ENCODE assay signal across 18 cellular contexts in genomic region chr1:9249263-9249533, GRCh38. TPM values are rescaled to one million over a fixed set of nuclear protein-coding genes. Genes with fewer than 3 reads are reported as not detected.
DNase-seq lines count a peak whose midpoint lies in the region; ATAC-seq and TF ChIP-seq lines count a peak whose summit lies in the region.
"Had no signal": no experiment of that assay in that cellular context is flagged by ENCODE, and none has a peak within 500 bp of the region (broad histone marks: within the 10 kb centered on the region; RNA-seq: fewer than 3 reads in every experiment).

No MANE protein-coding gene starts in this region.

- peaks cover 49% of the 10 kb centered on the region for H4K20me1 ChIP-seq in neural progenitor cell (ENCODE audit: low read depth)

- H3K36me3 ChIP-seq in esophagus muscularis mucosa = peaks cover 0 to 53% (median 36%) of the 10 kb centered on the region in 4 donors
- no peaks in the 10 kb centered on the region for H3K36me3 ChIP-seq in neural progenitor cell
- peaks cover 0 to 51% (median 3%) of the 10 kb centered on the region in 3 donors for H3K36me3 ChIP-seq in tibial nerve
- peaks cover 34 to 68% of the 10 kb centered on the region in 2 experiments for H3K36me3 ChIP-seq in mesenchymal stem cell (ENCODE audit: control insufficient read depth in 1 of 2, insufficient read depth in 2 of 2, low read depth in 1 of 2, low read length in 2 of 2)

- H2BK15ac ChIP-seq in mesenchymal stem cell (ENCODE audit: low read depth, poor library complexity, severe bottlenecking) = no peak overlapping the region

- H3K27me3 ChIP-seq in esophagus muscularis mucosa (no peaks in the 10 kb centered on the region), neural progenitor cell (peaks cover under 1% of the 10 kb centered on the region), tibial nerve (no peaks in the 10 kb centered on the region), mesenchymal stem cell (ENCODE audit: control insufficient read depth in 1 of 2, insufficient read depth in 1 of 2, low read length in 2 of 2) (no peaks in the 10 kb centered on the region)

- no peak overlapping the region for H3K4ac ChIP-seq in mesenchymal stem cell (ENCODE audit: low read depth in 1 of 2, low read length in 2 of 2)

- H2BK12ac ChIP-seq in mesenchymal stem cell (ENCODE audit: low read length in 2 of 2) = no peak overlapping the region

- no peaks in the 10 kb centered on the region for H3K9me3 ChIP-seq in esophagus muscularis mucosa
- no peaks in the 10 kb centered on the region for H3K9me3 ChIP-seq in neural progenitor cell (ENCODE audit: low read depth)
- no peaks in the 10 kb centered on the region for H3K9me3 ChIP-seq in tibial nerve
- H3K9me3 ChIP-seq in mesenchymal stem cell (ENCODE audit: control insufficient read depth, low read length) = no peaks in the 10 kb centered on the region

- H2AFZ ChIP-seq in neural progenitor cell (replicated peaks) = no peak overlapping the region
- H2AFZ ChIP-seq in mesenchymal stem cell (ENCODE audit: low read depth, low read length) = no peak overlapping the region

- ATAC-seq in activated naive CD8-positive, alpha-beta T cell treated with anti-CD3 and anti-CD28 coated beads, Interleukin-2, amount 10 ng/mL, durations not matched to agents 7 days and 5 days (ENCODE audit: low read depth) = no peak
- no peak for ATAC-seq in activated naive CD8-positive, alpha-beta T cell treated with anti-CD3 and anti-CD28 coated beads, Interleukin-2, amount 50 U/mL, for 24 hours
- no peak for ATAC-seq in HG03521 (IDR thresholded peaks at IDR 0.05; ENCODE audit: unreplicated experiment)

- no peak for TF ChIP-seq CTCF in esophagus muscularis mucosa (IDR thresholded peaks at IDR 0.05)
- TF ChIP-seq CTCF in neural progenitor cell (IDR thresholded peaks at IDR 0.05) = no peak
- TF ChIP-seq CTCF in tibial nerve (IDR thresholded peaks at IDR 0.05) = no peak

- no peaks in the 10 kb centered on the region for H3K9me3 Mint-ChIP-seq in activated naive CD8-positive, alpha-beta T cell treated with anti-CD3 and anti-CD28 coated beads, Interleukin-2, amount 10 ng/mL, durations not matched to agents 7 days and 5 days
- no peaks in the 10 kb centered on the region for H3K9me3 Mint-ChIP-seq in activated naive CD8-positive, alpha-beta T cell treated with anti-CD3 and anti-CD28 coated beads, Interleukin-2, amount 50 U/mL, for 24 hours
- H3K9me3 Mint-ChIP-seq in neural progenitor cell = no peaks in the 10 kb centered on the region
- H3K9me3 Mint-ChIP-seq: activated naive CD8-positive, alpha-beta T cell treated with anti-CD3 and anti-CD28 coated beads for 36 hours; CD4-positive, alpha-beta T cell had no signal

- H3K79me2 ChIP-seq in neural progenitor cell (ENCODE audit: low read depth) = no peaks in the 10 kb centered on the region

- no peak for TF ChIP-seq EP300 in esophagus muscularis mucosa (IDR thresholded peaks at IDR 0.05)
- TF ChIP-seq EP300 in tibial nerve (IDR thresholded peaks at IDR 0.05) = no peak

- no peak overlapping the region for H3K4me3 ChIP-seq in esophagus muscularis mucosa
- H3K4me3 ChIP-seq in neural progenitor cell = no peak overlapping the region
- no peak overlapping the region for H3K4me3 ChIP-seq in tibial nerve
- H3K4me3 ChIP-seq in mesenchymal stem cell (ENCODE audit: insufficient read depth in 1 of 2, low read depth in 1 of 2, low read length in 2 of 2) = no peak overlapping the region

- H2BK5ac ChIP-seq in mesenchymal stem cell (ENCODE audit: low read depth, low read length, poor library complexity, severe bottlenecking) = no peak overlapping the region

- H2AK5ac ChIP-seq in mesenchymal stem cell (ENCODE audit: low read length, severe bottlenecking) = no peak overlapping the region

- TF ChIP-seq POLR2A in esophagus muscularis mucosa (IDR thresholded peaks at IDR 0.05; ENCODE audit: low read depth) = no peak
- TF ChIP-seq POLR2A in tibial nerve (IDR thresholded peaks at IDR 0.05) = no peak

- no peak overlapping the region for H2BK120ac ChIP-seq in mesenchymal stem cell (ENCODE audit: low read depth, low read length)

- H4K91ac ChIP-seq in mesenchymal stem cell (ENCODE audit: low read length) = no peak overlapping the region

- no peak overlapping the region for H3K9ac ChIP-seq in neural progenitor cell
- H3K9ac ChIP-seq in mesenchymal stem cell (ENCODE audit: low read length) = no peak overlapping the region

- H3K14ac ChIP-seq in mesenchymal stem cell (ENCODE audit: low read length in 2 of 2) = no peak overlapping the region

- intact Hi-C loops in esophagus muscularis mucosa (cut with DNase I) = no loop called here

- H3K79me1 ChIP-seq in mesenchymal stem cell (replicated peaks; ENCODE audit: low read length, poor library complexity, severe bottlenecking) = peaks cover 4% of the 10 kb centered on the region

- peak overlapping the region; percentile 65 to 75 (median 70) for H3K27ac ChIP-seq in esophagus muscularis mucosa (replicated peaks in 1 of 4)
- no peak overlapping the region for H3K27ac ChIP-seq in neural progenitor cell
- peak overlapping the region in 3 of 4 donors; percentile 60 to 76 (median 76) for H3K27ac ChIP-seq in tibial nerve
- no peak overlapping the region for H3K27ac ChIP-seq in mesenchymal stem cell (ENCODE audit: low read length, poor library complexity, severe bottlenecking)

- no peak for DNase-seq in activated naive CD8-positive, alpha-beta T cell treated with anti-CD3 and anti-CD28 coated beads, Interleukin-2, amount 10 ng/mL, durations not matched to agents 7 days and 5 days
- DNase-seq in activated naive CD8-positive, alpha-beta T cell treated with anti-CD3 and anti-CD28 coated beads, Interleukin-2, amount 50 U/mL, for 24 hours = no peak
- DNase-seq in esophagus muscularis mucosa (ENCODE audit: extremely low spot score) (no peak), neural progenitor cell (ENCODE audit: low spot score) (no peak), tibial nerve (ENCODE audit: low spot score in 2 of 2) (no peak), mesenchymal stem cell (no peak), MV-4-11 (lab: John Stamatoyannopoulos, UW) (no peak)
- DNase-seq: activated CD4-positive, alpha-beta T cell treated with anti-CD3 and anti-CD28 coated beads for 4 hours; activated naive CD8-positive, alpha-beta T cell treated with anti-CD3 and anti-CD28 coated beads for 36 hours; CD4-positive, alpha-beta T cell; erythroblast; KBM-7; left colon; NCI-H1417; SIG-M5; stimulated activated CD4-positive, alpha-beta T cell treated with anti-CD3 and anti-CD28 coated beads, Interleukin-12 subunit alpha, Interleukin-12 subunit beta, amount 100 ng/mL, for 4 hours; T-helper 9 cell had no signal

- H3K4me2 ChIP-seq in neural progenitor cell = peak overlapping the region; percentile 22
- no peak overlapping the region for H3K4me2 ChIP-seq in mesenchymal stem cell (ENCODE audit: low read length, poor library complexity, severe bottlenecking)

- POLR2A ChIA-PET in activated naive CD8-positive, alpha-beta T cell treated with anti-CD3 and anti-CD28 coated beads, Interleukin-2, amount 10 ng/mL, durations not matched to agents 7 days and 5 days (lab: Charles Lee) = no interaction called here

- H3K4me3 Mint-ChIP-seq in activated naive CD8-positive, alpha-beta T cell treated with anti-CD3 and anti-CD28 coated beads, Interleukin-2, amount 10 ng/mL, durations not matched to agents 7 days and 5 days = no peak overlapping the region
- no peak overlapping the region for H3K4me3 Mint-ChIP-seq in activated naive CD8-positive, alpha-beta T cell treated with anti-CD3 and anti-CD28 coated beads, Interleukin-2, amount 50 U/mL, for 24 hours
- peak overlapping the region; percentile 27 for H3K4me3 Mint-ChIP-seq in neural progenitor cell
- H3K4me3 Mint-ChIP-seq: activated naive CD8-positive, alpha-beta T cell treated with anti-CD3 and anti-CD28 coated beads for 36 hours; CD4-positive, alpha-beta T cell had no signal

- H3K4me1 ChIP-seq in esophagus muscularis mucosa = peaks cover 54 to 95% (median 74%) of the 10 kb centered on the region in 4 donors
- H3K4me1 ChIP-seq in neural progenitor cell = peaks cover 48% of the 10 kb centered on the region
- peaks cover 0 to 55% (median 15%) of the 10 kb centered on the region in 4 donors for H3K4me1 ChIP-seq in tibial nerve
- H3K4me1 ChIP-seq in mesenchymal stem cell (ENCODE audit: control insufficient read depth, insufficient read depth, low read depth, low read length) = peaks cover 38% of the 10 kb centered on the region

- H3K4me1 Mint-ChIP-seq in activated naive CD8-positive, alpha-beta T cell treated with anti-CD3 and anti-CD28 coated beads, Interleukin-2, amount 10 ng/mL, durations not matched to agents 7 days and 5 days = peaks cover 13% of the 10 kb centered on the region
- H3K4me1 Mint-ChIP-seq in activated naive CD8-positive, alpha-beta T cell treated with anti-CD3 and anti-CD28 coated beads, Interleukin-2, amount 50 U/mL, for 24 hours = peaks cover 8% of the 10 kb centered on the region
- peaks cover 52% of the 10 kb centered on the region for H3K4me1 Mint-ChIP-seq in neural progenitor cell

- peaks cover 39% of the 10 kb centered on the region for H3F3A ChIP-seq in neural progenitor cell (ENCODE audit: low read depth)

- H3K27me3 Mint-ChIP-seq in activated naive CD8-positive, alpha-beta T cell treated with anti-CD3 and anti-CD28 coated beads, Interleukin-2, amount 10 ng/mL, durations not matched to agents 7 days and 5 days = no peaks in the 10 kb centered on the region
- H3K27me3 Mint-ChIP-seq in activated naive CD8-positive, alpha-beta T cell treated with anti-CD3 and anti-CD28 coated beads, Interleukin-2, amount 50 U/mL, for 24 hours = no peaks in the 10 kb centered on the region
- peaks cover 15% of the 10 kb centered on the region for H3K27me3 Mint-ChIP-seq in neural progenitor cell (ENCODE audit: insufficient read depth, low read depth)
- H3K27me3 Mint-ChIP-seq: activated naive CD8-positive, alpha-beta T cell treated with anti-CD3 and anti-CD28 coated beads for 36 hours; CD4-positive, alpha-beta T cell had no signal

- WGBS in esophagus muscularis mucosa = 90% methylated on average over 3 of the region's 3 CpGs
- WGBS in tibial nerve, 2 donors = 79 to 90% methylated on average over 3 of the region's 3 CpGs
- 96% methylated on average over 3 of the region's 3 CpGs for WGBS in mesenchymal stem cell

- no peak overlapping the region for H3K23ac ChIP-seq in mesenchymal stem cell (ENCODE audit: low read length in 2 of 2)

- H3K18ac ChIP-seq in mesenchymal stem cell (ENCODE audit: low read depth in 1 of 2, low read length in 2 of 2) = no peak overlapping the region

- no peak overlapping the region for H4K8ac ChIP-seq in mesenchymal stem cell (ENCODE audit: low read length)

- H3K36me3 Mint-ChIP-seq in activated naive CD8-positive, alpha-beta T cell treated with anti-CD3 and anti-CD28 coated beads, Interleukin-2, amount 10 ng/mL, durations not matched to agents 7 days and 5 days = no peaks in the 10 kb centered on the region
- H3K36me3 Mint-ChIP-seq in activated naive CD8-positive, alpha-beta T cell treated with anti-CD3 and anti-CD28 coated beads, Interleukin-2, amount 50 U/mL, for 24 hours (ENCODE audit: low read depth) = peaks cover 2% of the 10 kb centered on the region
- H3K36me3 Mint-ChIP-seq in neural progenitor cell = peaks cover 19% of the 10 kb centered on the region
- H3K36me3 Mint-ChIP-seq: activated naive CD8-positive, alpha-beta T cell treated with anti-CD3 and anti-CD28 coated beads for 36 hours had no signal

- peak overlapping the region; percentile 17 for H3K27ac Mint-ChIP-seq in activated naive CD8-positive, alpha-beta T cell treated with anti-CD3 and anti-CD28 coated beads, Interleukin-2, amount 10 ng/mL, durations not matched to agents 7 days and 5 days
- H3K27ac Mint-ChIP-seq in activated naive CD8-positive, alpha-beta T cell treated with anti-CD3 and anti-CD28 coated beads, Interleukin-2, amount 50 U/mL, for 24 hours = no peak overlapping the region
- H3K27ac Mint-ChIP-seq in neural progenitor cell = no peak overlapping the region
- H3K27ac Mint-ChIP-seq: activated naive CD8-positive, alpha-beta T cell treated with anti-CD3 and anti-CD28 coated beads for 36 hours; CD4-positive, alpha-beta T cell had no signal

RNA-seq across cellular contexts. Expression of gene H6PD, which starts 14.6 kb away (rescaled TPM):
- total RNA-seq in activated naive CD8-positive, alpha-beta T cell treated with anti-CD3 and anti-CD28 coated beads, Interleukin-2, amount 10 ng/mL, durations not matched to agents 7 days and 5 days = 10 to 100 TPM; 15.3 to 15.9 TPM
- total RNA-seq in esophagus muscularis mucosa = 10 to 100 TPM; 31.1 to 54.4 (median 38.4) TPM
- total RNA-seq in neural progenitor cell (ENCODE audit: low replicate concordance) = 6.0 and 15.2 TPM in 2 replicates
- 10 to 100 TPM; 53.1 to 88.6 (median 72.7) TPM for total RNA-seq in tibial nerve
- polyA plus RNA-seq in mesenchymal stem cell (2013, experiment 1 of 2) = 30.1 TPM
- polyA plus RNA-seq in mesenchymal stem cell (2013, experiment 2 of 2) = 29.4 TPM

RNA-seq across cellular contexts. Expression of gene SPSB1, which starts 43.5 kb away (rescaled TPM):
- 1 to 10 TPM; 1.6 TPM for total RNA-seq in activated naive CD8-positive, alpha-beta T cell treated with anti-CD3 and anti-CD28 coated beads, Interleukin-2, amount 10 ng/mL, durations not matched to agents 7 days and 5 days
- total RNA-seq in esophagus muscularis mucosa = 100 to 1,000 TPM in 2 of 4 donors, 10 to 100 TPM in 2; 61.0 to 104 (median 97.4) TPM
- total RNA-seq in neural progenitor cell (ENCODE audit: low replicate concordance) = 2.8 and 7.1 TPM in 2 replicates
- total RNA-seq in tibial nerve = 10 to 100 TPM; 18.9 to 64.9 (median 41.8) TPM
- polyA plus RNA-seq in mesenchymal stem cell (2013, experiment 1 of 2) = 34.8 TPM
- 35.0 TPM for polyA plus RNA-seq in mesenchymal stem cell (2013, experiment 2 of 2)

Comparison
In these comparisons a context has a peak if more than half of its experiments do, and no peak if none do; other contexts are left out.
1. H3K27ac ChIP-seq: peak in esophagus muscularis mucosa (4 of 4) and tibial nerve (3 of 4); none in neural progenitor cell (single experiment) and mesenchymal stem cell (single experiment).